Comparison of ENCODE assay signal across 1 cellular context in the genomic region with DNA sequence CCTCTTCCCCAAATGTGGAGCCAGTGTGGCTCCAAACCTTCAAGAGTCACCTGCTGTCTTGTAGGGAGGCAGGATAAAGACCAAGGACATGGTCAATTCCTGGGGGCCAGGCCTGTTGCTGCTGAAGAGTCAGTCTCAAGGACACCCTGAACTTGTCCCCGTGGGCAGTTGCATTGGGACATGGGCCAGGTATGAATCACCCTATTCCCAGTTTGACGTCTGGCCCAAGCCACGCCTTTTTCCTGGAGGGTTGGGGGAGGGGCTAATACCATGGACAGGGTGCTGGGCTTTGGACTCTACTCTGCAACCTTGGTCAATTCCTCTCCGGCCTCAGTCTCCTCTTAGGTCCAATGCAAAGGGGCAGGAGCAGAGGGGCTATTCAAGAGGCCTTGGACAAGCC.
TF ChIP-seq lines count a peak whose summit lies in the region.

No MANE protein-coding gene starts in this region.

TF ChIP-seq in HepG2, 621 proteins besides CTCF, POLR2A, EP300 and RAD21 (continued from another document and continues in another):
- TF ChIP-seq PAXIP1 (CRISPR knock-in tag; conservative IDR thresholded peaks at IDR 0.05): peak; percentile 72
- TF ChIP-seq GABPA (IDR thresholded peaks at IDR 0.05; ENCODE audit: low read depth, low read length): no peak
- 0 out of 2 replicates have a peak, but pooled peaks have one; percentile 12 for TF ChIP-seq GABPA (CRISPR knock-in tag; IDR thresholded peaks at IDR 0.05; ENCODE audit: low read depth)
- TF ChIP-seq HNF4A (CRISPR knock-in tag; IDR thresholded peaks at IDR 0.05): peak; percentile 65
- no peak for TF ChIP-seq NKX3-1 (CRISPR knock-in tag; IDR thresholded peaks at IDR 0.05)
- TF ChIP-seq ZNF567 (CRISPR knock-in tag; IDR thresholded peaks at IDR 0.05; ENCODE audit: borderline replicate concordance): no peak
- peak; percentile 45; the same call in 1 of the 2 replicates for TF ChIP-seq FOXK1 (CRISPR knock-in tag; IDR thresholded peaks at IDR 0.05; ENCODE audit: borderline replicate concordance, low read depth)
- TF ChIP-seq TBL1XR1 (IDR thresholded peaks at IDR 0.05; ENCODE audit: borderline replicate concordance, low read length, partially characterized antibody): peak; percentile 66
- TF ChIP-seq, protein P1, sequence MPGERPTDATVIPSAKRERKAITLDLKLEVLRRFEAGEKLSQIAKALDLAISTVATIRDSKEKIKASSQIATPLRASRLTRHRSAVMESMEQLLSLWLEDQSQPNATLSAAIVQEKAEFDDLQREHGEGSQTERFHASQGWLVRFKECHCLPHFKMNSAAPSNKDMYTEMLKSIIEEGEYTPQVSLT (CRISPR knock-in tag; IDR thresholded peaks at IDR 0.05; ENCODE audit: borderline replicate concordance, low read depth): no peak
- TF ChIP-seq, protein P2, sequence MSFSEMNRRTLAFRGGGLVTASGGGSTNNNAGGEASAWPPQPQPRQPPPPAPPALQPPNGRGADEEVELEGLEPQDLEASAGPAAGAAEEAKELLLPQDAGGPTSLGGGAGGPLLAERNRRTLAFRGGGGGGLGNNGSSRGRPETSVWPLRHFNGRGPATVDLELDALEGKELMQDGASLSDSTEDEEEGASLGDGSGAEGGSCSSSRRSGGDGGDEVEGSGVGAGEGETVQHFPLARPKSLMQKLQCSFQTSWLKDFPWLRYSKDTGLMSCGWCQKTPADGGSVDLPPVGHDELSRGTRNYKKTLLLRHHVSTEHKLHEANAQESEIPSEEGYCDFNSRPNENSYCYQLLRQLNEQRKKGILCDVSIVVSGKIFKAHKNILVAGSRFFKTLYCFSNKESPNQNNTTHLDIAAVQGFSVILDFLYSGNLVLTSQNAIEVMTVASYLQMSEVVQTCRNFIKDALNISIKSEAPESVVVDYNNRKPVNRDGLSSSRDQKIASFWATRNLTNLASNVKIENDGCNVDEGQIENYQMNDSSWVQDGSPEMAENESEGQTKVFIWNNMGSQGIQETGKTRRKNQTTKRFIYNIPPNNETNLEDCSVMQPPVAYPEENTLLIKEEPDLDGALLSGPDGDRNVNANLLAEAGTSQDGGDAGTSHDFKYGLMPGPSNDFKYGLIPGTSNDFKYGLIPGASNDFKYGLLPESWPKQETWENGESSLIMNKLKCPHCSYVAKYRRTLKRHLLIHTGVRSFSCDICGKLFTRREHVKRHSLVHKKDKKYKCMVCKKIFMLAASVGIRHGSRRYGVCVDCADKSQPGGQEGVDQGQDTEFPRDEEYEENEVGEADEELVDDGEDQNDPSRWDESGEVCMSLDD (CRISPR knock-in tag; IDR thresholded peaks at IDR 0.05; ENCODE audit: borderline replicate concordance): no peak
- TF ChIP-seq SOX6 (IDR thresholded peaks at IDR 0.05): no peak
- TF ChIP-seq SOX6 (CRISPR knock-in tag; IDR thresholded peaks at IDR 0.05): peak; percentile 49; the same call in 1 of the 2 replicates
- TF ChIP-seq ZNF691 (CRISPR knock-in tag; IDR thresholded peaks at IDR 0.05; ENCODE audit: borderline replicate concordance, low read depth): no peak
- TF ChIP-seq TBP (CRISPR knock-in tag; IDR thresholded peaks at IDR 0.05): no peak
- TF ChIP-seq MIER3 (CRISPR knock-in tag; IDR thresholded peaks at IDR 0.05; ENCODE audit: borderline replicate concordance): peak; percentile 58; the same call in 1 of the 2 replicates
- TF ChIP-seq IKZF1 (IDR thresholded peaks at IDR 0.05): no peak
- peak; percentile 63; the same call in 1 of the 3 replicates for TF ChIP-seq MXI1 (IDR thresholded peaks at IDR 0.05; ENCODE audit: borderline replicate concordance, low read depth, low read length)
- TF ChIP-seq ZNF615 (CRISPR knock-in tag; IDR thresholded peaks at IDR 0.05; ENCODE audit: borderline replicate concordance): no peak
- TF ChIP-seq KDM5B (CRISPR knock-in tag; IDR thresholded peaks at IDR 0.05; ENCODE audit: borderline replicate concordance): no peak
- TF ChIP-seq CREM (IDR thresholded peaks at IDR 0.05): peak; percentile 23; the same call in 1 of the 2 replicates
- no peak for TF ChIP-seq CREM (CRISPR knock-in tag; IDR thresholded peaks at IDR 0.05)
- TF ChIP-seq ESRRA (CRISPR knock-in tag; IDR thresholded peaks at IDR 0.05; ENCODE audit: low read depth): 0 out of 2 replicates have a peak, but pooled peaks have one; percentile 53
- TF ChIP-seq, protein P3, sequence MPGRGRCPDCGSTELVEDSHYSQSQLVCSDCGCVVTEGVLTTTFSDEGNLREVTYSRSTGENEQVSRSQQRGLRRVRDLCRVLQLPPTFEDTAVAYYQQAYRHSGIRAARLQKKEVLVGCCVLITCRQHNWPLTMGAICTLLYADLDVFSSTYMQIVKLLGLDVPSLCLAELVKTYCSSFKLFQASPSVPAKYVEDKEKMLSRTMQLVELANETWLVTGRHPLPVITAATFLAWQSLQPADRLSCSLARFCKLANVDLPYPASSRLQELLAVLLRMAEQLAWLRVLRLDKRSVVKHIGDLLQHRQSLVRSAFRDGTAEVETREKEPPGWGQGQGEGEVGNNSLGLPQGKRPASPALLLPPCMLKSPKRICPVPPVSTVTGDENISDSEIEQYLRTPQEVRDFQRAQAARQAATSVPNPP (CRISPR knock-in tag; IDR thresholded peaks at IDR 0.05): no peak
- TF ChIP-seq, protein P4, sequence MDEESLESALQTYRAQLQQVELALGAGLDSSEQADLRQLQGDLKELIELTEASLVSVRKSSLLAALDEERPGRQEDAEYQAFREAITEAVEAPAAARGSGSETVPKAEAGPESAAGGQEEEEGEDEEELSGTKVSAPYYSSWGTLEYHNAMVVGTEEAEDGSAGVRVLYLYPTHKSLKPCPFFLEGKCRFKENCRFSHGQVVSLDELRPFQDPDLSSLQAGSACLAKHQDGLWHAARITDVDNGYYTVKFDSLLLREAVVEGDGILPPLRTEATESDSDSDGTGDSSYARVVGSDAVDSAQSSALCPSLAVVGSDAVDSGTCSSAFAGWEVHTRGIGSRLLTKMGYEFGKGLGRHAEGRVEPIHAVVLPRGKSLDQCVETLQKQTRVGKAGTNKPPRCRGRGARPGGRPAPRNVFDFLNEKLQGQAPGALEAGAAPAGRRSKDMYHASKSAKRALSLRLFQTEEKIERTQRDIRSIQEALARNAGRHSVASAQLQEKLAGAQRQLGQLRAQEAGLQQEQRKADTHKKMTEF (CRISPR knock-in tag; IDR thresholded peaks at IDR 0.05): peak; percentile 65; the same call in 1 of the 2 replicates
- TF ChIP-seq ZBTB21 (CRISPR knock-in tag; IDR thresholded peaks at IDR 0.05): no peak
- TF ChIP-seq PCBP2 (optimal IDR thresholded peaks at IDR 0.05; ENCODE audit: low read depth, low read length, poor library complexity, severe bottlenecking): no peak
- peak; percentile 35; the same call in 1 of the 2 replicates for TF ChIP-seq ZNF687 (CRISPR knock-in tag; IDR thresholded peaks at IDR 0.05)
- TF ChIP-seq E2F5 (CRISPR knock-in tag; conservative IDR thresholded peaks at IDR 0.05): no peak
- TF ChIP-seq, protein P5, sequence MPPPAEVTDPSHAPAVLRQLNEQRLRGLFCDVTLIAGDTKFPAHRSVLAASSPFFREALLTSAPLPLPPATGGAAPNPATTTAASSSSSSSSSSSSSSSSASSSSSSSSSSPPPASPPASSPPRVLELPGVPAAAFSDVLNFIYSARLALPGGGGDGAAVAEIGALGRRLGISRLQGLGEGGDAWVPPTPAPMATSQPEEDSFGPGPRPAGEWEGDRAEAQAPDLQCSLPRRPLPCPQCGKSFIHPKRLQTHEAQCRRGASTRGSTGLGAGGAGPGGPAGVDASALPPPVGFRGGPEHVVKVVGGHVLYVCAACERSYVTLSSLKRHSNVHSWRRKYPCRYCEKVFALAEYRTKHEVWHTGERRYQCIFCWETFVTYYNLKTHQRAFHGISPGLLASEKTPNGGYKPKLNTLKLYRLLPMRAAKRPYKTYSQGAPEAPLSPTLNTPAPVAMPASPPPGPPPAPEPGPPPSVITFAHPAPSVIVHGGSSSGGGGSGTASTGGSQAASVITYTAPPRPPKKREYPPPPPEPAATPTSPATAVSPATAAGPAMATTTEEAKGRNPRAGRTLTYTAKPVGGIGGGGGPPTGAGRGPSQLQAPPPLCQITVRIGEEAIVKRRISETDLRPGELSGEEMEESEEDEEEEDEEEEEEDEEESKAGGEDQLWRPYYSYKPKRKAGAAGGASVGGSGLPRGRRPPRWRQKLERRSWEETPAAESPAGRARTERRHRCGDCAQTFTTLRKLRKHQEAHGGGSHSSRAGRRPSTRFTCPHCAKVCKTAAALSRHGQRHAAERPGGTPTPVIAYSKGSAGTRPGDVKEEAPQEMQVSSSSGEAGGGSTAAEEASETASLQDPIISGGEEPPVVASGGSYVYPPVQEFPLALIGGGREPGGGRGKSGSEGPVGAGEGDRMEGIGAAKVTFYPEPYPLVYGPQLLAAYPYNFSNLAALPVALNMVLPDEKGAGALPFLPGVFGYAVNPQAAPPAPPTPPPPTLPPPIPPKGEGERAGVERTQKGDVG (CRISPR knock-in tag; IDR thresholded peaks at IDR 0.05; ENCODE audit: borderline replicate concordance): 0 out of 2 replicates have a peak, but pooled peaks have one; percentile 32
- no peak for TF ChIP-seq ZFY (CRISPR knock-in tag; IDR thresholded peaks at IDR 0.05)
- TF ChIP-seq ZNF292 (CRISPR knock-in tag; IDR thresholded peaks at IDR 0.05; ENCODE audit: borderline replicate concordance, low read depth): no peak
